ENCODE assay signal across 8 cellular contexts in the genomic region with DNA sequence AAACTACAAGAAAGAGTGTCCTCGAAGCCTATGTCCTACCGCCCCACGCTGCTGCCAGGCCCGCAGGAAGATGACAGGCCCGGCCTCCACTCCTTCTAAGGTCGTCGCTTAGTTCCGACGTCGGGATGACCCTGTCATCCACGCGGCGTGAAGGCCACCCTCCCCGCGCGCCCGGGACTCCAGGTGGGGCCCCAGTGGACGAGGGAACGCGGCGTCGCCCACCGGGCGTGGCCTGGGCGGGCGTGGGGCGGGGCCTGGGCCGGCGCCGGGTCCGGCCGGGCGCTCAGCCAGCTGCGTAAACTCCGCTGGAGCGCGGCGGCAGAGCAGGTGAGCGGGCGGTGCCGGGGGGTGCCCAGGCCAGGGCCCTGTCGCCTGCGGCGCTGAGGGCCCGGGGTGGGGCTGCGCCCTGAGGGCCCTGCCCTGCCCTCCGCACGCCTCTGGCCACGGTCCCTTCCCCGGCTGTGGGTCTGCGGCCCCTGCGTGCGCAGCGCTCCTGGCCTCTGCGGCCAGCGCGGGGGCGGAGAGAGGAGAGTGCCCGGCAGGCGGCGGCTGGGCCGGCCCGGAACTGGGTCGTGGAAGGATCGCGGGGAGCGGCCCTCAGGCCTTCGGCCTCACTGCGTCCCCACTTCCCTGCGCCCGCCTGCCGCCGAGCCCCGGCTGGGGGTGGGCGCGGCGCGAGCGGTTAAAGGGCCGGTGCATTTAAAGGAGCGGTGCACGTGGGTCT. TPM values are rescaled to one million over a fixed set of nuclear protein-coding genes. Genes with fewer than 3 reads are reported as not detected.
DNase-seq lines count a peak whose midpoint lies in the region; ATAC-seq and TF ChIP-seq lines count a peak whose summit lies in the region.

A gene (plus strand): TSS at position 294 of the 724 bp plus-strand sequence. CDS start 11,292 bp downstream, outside the sequence.

- H3K4me3 ChIP-seq in endodermal cell (ENCODE audit: low read length), result peak within 1 kb of the TSS; percentile 87

- peaks cover 4% of the 10 kb centered on the region for H3K4me1 ChIP-seq in endodermal cell (ENCODE audit: control insufficient read depth, insufficient read depth, low read length)

- H3K36me3 ChIP-seq in endodermal cell (ENCODE audit: control insufficient read depth, insufficient read depth, low read length), result peaks cover 3% of the 10 kb centered on the region

- ATAC-seq in GM18909 (IDR thresholded peaks at IDR 0.05; ENCODE audit: poor library complexity, unreplicated experiment), result peak; percentile 93
- peak; percentile 89 for ATAC-seq in HG03103 (IDR thresholded peaks at IDR 0.05; ENCODE audit: low read depth, unreplicated experiment)

- H3K9me3 ChIP-seq in endodermal cell (ENCODE audit: control insufficient read depth, low read length), result no peaks in the 10 kb centered on the region

- H3K27me3 Mint-ChIP-seq in endodermal cell (ENCODE audit: insufficient read depth), result peaks cover 12% of the 10 kb centered on the region

- peak; percentile 3 to 23 for DNase-seq in AML-193 (lab: John Stamatoyannopoulos, UW)
- DNase-seq in NCI-H69 (lab: John Stamatoyannopoulos, UW), result peak; percentile 91
- peak; percentile 33 to 54 (median 37) for DNase-seq in activated CD8-positive, alpha-beta memory T cell treated with anti-CD3 and anti-CD28 coated beads for 48 hours (ENCODE audit: low read depth in 2 of 3, low spot score in 2 of 3)
- DNase-seq in endodermal cell, result peak; percentile 87
- DNase-seq in mesenteric fat pad (ENCODE audit: low spot score), result no peak
- DNase-seq in stimulated activated CD8-positive, alpha-beta memory T cell treated with anti-CD3 and anti-CD28 coated beads, Interleukin-2, amount 100 ng/mL, for 48 hours (ENCODE audit: low read depth in 2 of 2), result peak; percentile 45 to 59

- peaks cover 5% of the 10 kb centered on the region for H3K27me3 ChIP-seq in endodermal cell (ENCODE audit: control insufficient read depth, insufficient read depth, low read length, poor library complexity, severe bottlenecking)

- H3K4me3 Mint-ChIP-seq in endodermal cell, result peak within 1 kb of the TSS; percentile 72

- H3K4me1 Mint-ChIP-seq in endodermal cell, result peaks cover 21% of the 10 kb centered on the region

- H3K27ac Mint-ChIP-seq in endodermal cell, result peak within 1 kb of the TSS; percentile 33

- no peak within 1 kb of the TSS for H3K27ac ChIP-seq in endodermal cell (ENCODE audit: low read depth, low read length)

- H3K9ac ChIP-seq in endodermal cell (ENCODE audit: extremely low read depth, low read length, poor library complexity, severe bottlenecking), result peak within 1 kb of the TSS; percentile 30

- H3K9me3 Mint-ChIP-seq in endodermal cell, result no peaks in the 10 kb centered on the region

- 2% methylated on average over 23 to 82 of the region's 82 CpGs for WGBS in endodermal cell (ENCODE audit: insufficient coverage in 1 of 2, insufficient read length in 1 of 2), 2 experiments

- peaks cover 3% of the 10 kb centered on the region for H3K36me3 Mint-ChIP-seq in endodermal cell (ENCODE audit: low read depth)

- TF ChIP-seq CTCF in endodermal cell (conservative IDR thresholded peaks at IDR 0.05), result peak; percentile 59

RNA-seq across cellular contexts. Expression of the gene that starts here (rescaled TPM):
- total RNA-seq in endodermal cell (10 to 100 TPM; 21.5 to 25.2 TPM), mesenteric fat pad (30.9 TPM)
- polyA plus RNA-seq in endodermal cell (2013, experiment 1 of 2), result 11.4 TPM
- 10.1 TPM for polyA plus RNA-seq in endodermal cell (2013, experiment 2 of 2)
